26 cellular contexts compared by ENCODE assay signal in the genomic region with DNA sequence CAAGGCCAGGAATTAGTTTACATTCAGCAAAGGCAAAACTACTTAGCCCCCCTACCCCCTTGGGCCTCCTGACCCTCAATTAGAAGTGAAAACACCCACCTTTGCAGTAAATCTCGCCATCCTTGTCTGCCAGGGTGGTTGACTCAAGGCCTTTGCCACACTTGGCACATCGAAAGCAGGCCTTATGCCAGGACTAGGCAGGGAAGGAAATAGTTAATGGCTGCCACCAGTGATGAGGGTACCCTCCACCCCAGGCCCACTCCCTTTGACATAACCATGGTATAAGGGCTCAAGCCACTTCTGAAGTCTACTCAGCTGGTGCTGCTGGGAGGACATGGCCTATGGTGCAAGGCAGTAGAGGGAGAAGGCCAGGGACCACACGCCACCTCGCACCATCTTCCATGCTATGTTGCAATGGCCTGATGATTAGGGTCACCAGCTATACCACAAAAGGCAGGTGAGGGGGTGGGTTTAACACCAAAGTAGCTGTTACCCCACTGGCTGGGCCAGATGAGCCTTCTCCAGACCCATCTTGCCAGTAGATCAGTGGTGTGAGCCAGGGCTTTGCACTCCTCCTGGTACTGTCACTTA. TPM values are rescaled to one million over a fixed set of nuclear protein-coding genes. Genes with fewer than 3 reads are reported as not detected.
DNase-seq lines count a peak whose midpoint lies in the region; TF ChIP-seq lines count a peak whose summit lies in the region.
"Had no signal": no experiment of that assay in that cellular context is flagged by ENCODE, and none has a peak within 500 bp of the region (broad histone marks: within the 10 kb centered on the region; RNA-seq: fewer than 3 reads in every experiment).

No MANE protein-coding gene starts in this region.

- H3K4me2 ChIP-seq in MM.1S (ENCODE audit: low read depth, low read length) = no peak overlapping the region

- H3K27ac Mint-ChIP-seq in nephron = peak overlapping the region in 2 of 3 experiments; percentile 90 to 93
- H3K27ac Mint-ChIP-seq: nephron progenitor cell; stimulated activated memory B cell treated with anti-CD40 and anti-IgM and Interleukin-4, amounts not matched to agents 10 μg/mL and 1 μg/mL and 100 μg/mL, for 72 hours; WTC11 had no signal

- peaks cover 31% of the 10 kb centered on the region for H3K27me3 Mint-ChIP-seq in nephron (ENCODE audit: low read depth)
- H3K27me3 Mint-ChIP-seq: stimulated activated memory B cell treated with anti-CD40 and anti-IgM and Interleukin-4, amounts not matched to agents 10 μg/mL and 1 μg/mL and 100 μg/mL, for 72 hours had no signal

- H3K27me3 ChIP-seq in dorsolateral prefrontal cortex (peaks cover 0 to 9% (median 0%) of the 10 kb centered on the region in 45 donors), tibial artery (no peaks in the 10 kb centered on the region), MM.1S (replicated peaks; ENCODE audit: insufficient read depth, low read length) (peaks cover 9% of the 10 kb centered on the region; the same call in 1 of the 2 replicates)
- H3K27me3 ChIP-seq in effector memory CD4-positive, alpha-beta T cell (replicated peaks; ENCODE audit: control insufficient read depth, insufficient read depth, low read length, poor library complexity, severe bottlenecking) = peaks cover 4% of the 10 kb centered on the region
- H3K27me3 ChIP-seq: gastrocnemius medialis had no signal

- DNase-seq in RWPE1 (ENCODE audit: low spot score) (no peak), dorsolateral prefrontal cortex (no peak), tibial artery (no peak), hepatic stellate cell (ENCODE audit: low spot score) (no peak), MM.1S (no peak)
- no peak for DNase-seq in effector memory CD4-positive, alpha-beta T cell
- DNase-seq: activated CD4-positive, alpha-beta T cell treated with anti-CD3 and anti-CD28 coated beads, Interleukin-2, amount 50 U/mL, for 4 hours; activated T-cell treated with anti-CD3 and anti-CD28 coated beads for 4 hours; amniotic stem cell; CD4-positive, CD25-positive, alpha-beta regulatory T cell; EL; gastrocnemius medialis; GM23248; HFFc6; Karpas-422; kidney glomerular epithelial cell; NCI-H1694 treated with DMSO at 0.1 percent for 48 hours; NCI-H526 treated with DMSO at 0.1 percent for 48 hours; nephron progenitor cell; stimulated activated CD4-positive, alpha-beta T cell treated with anti-CD3 and anti-CD28 coated beads, Interleukin-2, amount 100 ng/mL, for 24 hours; T-helper 9 cell had no signal

- H4K20me1 ChIP-seq in MM.1S (ENCODE audit: insufficient read depth, low read length) = no peaks in the 10 kb centered on the region

- no peak overlapping the region for H3K4me3 ChIP-seq in dorsolateral prefrontal cortex
- no peak overlapping the region for H3K4me3 ChIP-seq in tibial artery
- H3K4me3 ChIP-seq in MM.1S (ENCODE audit: low read length) = no peak overlapping the region
- no peak overlapping the region for H3K4me3 ChIP-seq in effector memory CD4-positive, alpha-beta T cell (ENCODE audit: insufficient read depth, low read depth, low read length, poor library complexity, severe bottlenecking)
- H3K4me3 ChIP-seq: gastrocnemius medialis, GM23248 had no signal

- peaks cover 54% of the 10 kb centered on the region for H3K4me1 Mint-ChIP-seq in nephron

- POLR2A ChIA-PET in RWPE1 (lab: Yijun Ruan, JAX; ENCODE audit: low non-redundant PET) = interaction anchor here (1.4 kb wide), 1 partner anchor 21 kb away, joined by 5 read pairs; no protein-coding TSS in a partner anchor

- intact Hi-C loops in dorsolateral prefrontal cortex (cut with DNase I) (no loop called here), tibial artery (cut with DNase I; ENCODE audit: low total_unique reads) (no loop called here)

- H3K9me3 ChIP-seq in tibial artery = no peaks in the 10 kb centered on the region
- H3K9me3 ChIP-seq in MM.1S (replicated peaks; ENCODE audit: insufficient read depth, low read length) = no peaks in the 10 kb centered on the region
- no peaks in the 10 kb centered on the region for H3K9me3 ChIP-seq in effector memory CD4-positive, alpha-beta T cell (ENCODE audit: control insufficient read depth, low read length)
- H3K9me3 ChIP-seq: gastrocnemius medialis had no signal

- no peak for TF ChIP-seq CTCF in RWPE1 (conservative IDR thresholded peaks at IDR 0.05; ENCODE audit: low read depth)
- no peak for TF ChIP-seq CTCF in dorsolateral prefrontal cortex (IDR thresholded peaks at IDR 0.05 in 54 of 56, conservative IDR thresholded peaks at IDR 0.05 in 2 of 56; ENCODE audit: low read depth in 1 of 56, partially characterized antibody in 56 of 56)
- TF ChIP-seq CTCF in nephron (IDR thresholded peaks at IDR 0.05; ENCODE audit: unreplicated experiment in 3 of 3) = no peak
- no peak for TF ChIP-seq CTCF in tibial artery (IDR thresholded peaks at IDR 0.05)
- no peak for TF ChIP-seq CTCF in MM.1S (IDR thresholded peaks at IDR 0.05; ENCODE audit: low read length)

- no peaks in the 10 kb centered on the region for H3K79me2 ChIP-seq in MM.1S (ENCODE audit: low read length)

- peaks cover 65 to 71% (median 70%) of the 10 kb centered on the region in 3 donors for H3K36me3 ChIP-seq in tibial artery
- H3K36me3 ChIP-seq in MM.1S (replicated peaks; ENCODE audit: insufficient read depth, low read length) = no peaks in the 10 kb centered on the region
- peaks cover 44% of the 10 kb centered on the region for H3K36me3 ChIP-seq in effector memory CD4-positive, alpha-beta T cell (ENCODE audit: control insufficient read depth, insufficient read depth, low read length)
- H3K36me3 ChIP-seq: gastrocnemius medialis had no signal

- CTCF ChIA-PET in RWPE1 (lab: Yijun Ruan, JAX) = interaction anchor here (0.6 to 22.3 kb wide), 5 partner anchors 27 to 100 kb away, joined by 3 to 464 read pairs (median 5); a partner anchor contains a TSS

- H3K4me1 ChIP-seq in tibial artery (peaks cover 0 to 78% (median 71%) of the 10 kb centered on the region in 4 donors), MM.1S (ENCODE audit: low read length) (peaks cover 14% of the 10 kb centered on the region; the same call in 1 of the 2 replicates)
- H3K4me1 ChIP-seq in effector memory CD4-positive, alpha-beta T cell (ENCODE audit: control insufficient read depth, insufficient read depth, low read length, poor library complexity, severe bottlenecking) = peaks cover 19% of the 10 kb centered on the region

- no peaks in the 10 kb centered on the region; the same call in 1 of the 2 replicates for H3F3A ChIP-seq in MM.1S (ENCODE audit: insufficient read depth, low read length)

- H3K4me3 Mint-ChIP-seq in nephron = no peak overlapping the region
- H3K4me3 Mint-ChIP-seq: central memory CD8-positive, alpha-beta T cell; HFFc6; nephron progenitor cell; stimulated activated memory B cell treated with anti-CD40 and anti-IgM and Interleukin-4, amounts not matched to agents 10 μg/mL and 1 μg/mL and 100 μg/mL, for 72 hours; type B pancreatic cell; WTC11 had no signal

- H3K9me2 ChIP-seq in MM.1S (replicated peaks; ENCODE audit: insufficient read depth, low read length) = no peaks in the 10 kb centered on the region

- H3K27ac ChIP-seq in RWPE1 = peak overlapping the region; percentile 2; the same call in 1 of the 2 replicates
- peak overlapping the region in 52 of 59 donors; percentile 2 to 100 (median 70) for H3K27ac ChIP-seq in dorsolateral prefrontal cortex
- peak overlapping the region; percentile 93 to 97 for H3K27ac ChIP-seq in tibial artery
- H3K27ac ChIP-seq in MM.1S (ENCODE audit: low read length) = no peak overlapping the region
- H3K27ac ChIP-seq in effector memory CD4-positive, alpha-beta T cell (ENCODE audit: insufficient read depth, low read length, poor library complexity, severe bottlenecking) = no peak overlapping the region

- no peak overlapping the region for H3K9ac ChIP-seq in MM.1S (ENCODE audit: low read length)
- H3K9ac ChIP-seq: GM23248 had no signal

- no peaks in the 10 kb centered on the region for H3K36me3 Mint-ChIP-seq in nephron (ENCODE audit: low read depth)
- H3K36me3 Mint-ChIP-seq: type B pancreatic cell, WTC11 had no signal

- H2AFZ ChIP-seq in MM.1S (ENCODE audit: low read length) = no peak overlapping the region
- H2AFZ ChIP-seq: GM23248 had no signal

- H3K9me3 Mint-ChIP-seq in nephron = no peaks in the 10 kb centered on the region
- H3K9me3 Mint-ChIP-seq: CD4-positive, CD25-positive, alpha-beta regulatory T cell; central memory CD8-positive, alpha-beta T cell; HFFc6; nephron progenitor cell; stimulated activated memory B cell treated with anti-CD40 and anti-IgM and Interleukin-4, amounts not matched to agents 10 μg/mL and 1 μg/mL and 100 μg/mL, for 72 hours; type B pancreatic cell; WTC11 had no signal

RNA-seq across cellular contexts. Expression of a gene that starts 16.3 kb away (rescaled TPM):
- total RNA-seq in dorsolateral prefrontal cortex = 100 to 1,000 TPM in 6 of 120 experiments, 10 to 100 TPM in 114; 34.3 to 144 (median 58.1) TPM

RNA-seq across cellular contexts. Expression of a gene that starts 21.6 kb away (rescaled TPM):
- 1,000 to 10,000 TPM in 2 of 120 experiments, 100 to 1,000 TPM in 118; 225 to 1,268 (median 522) TPM for total RNA-seq in dorsolateral prefrontal cortex

RNA-seq across cellular contexts. Expression of a gene that starts 53.6 kb away (rescaled TPM):
- 100 to 1,000 TPM in 17 of 120 experiments, 10 to 100 TPM in 103; 53.8 to 141 (median 77.6) TPM for total RNA-seq in dorsolateral prefrontal cortex

Comparison
In these comparisons a context has a peak if more than half of its experiments do, and no peak if none do; other contexts are left out.
1. H3K27ac ChIP-seq: peak in RWPE1 (single experiment), dorsolateral prefrontal cortex (52 of 59) and tibial artery (2 of 2); none in MM.1S (single experiment) and effector memory CD4-positive, alpha-beta T cell (single experiment).